23 cellular contexts compared by ENCODE assay signal in the genomic region with DNA sequence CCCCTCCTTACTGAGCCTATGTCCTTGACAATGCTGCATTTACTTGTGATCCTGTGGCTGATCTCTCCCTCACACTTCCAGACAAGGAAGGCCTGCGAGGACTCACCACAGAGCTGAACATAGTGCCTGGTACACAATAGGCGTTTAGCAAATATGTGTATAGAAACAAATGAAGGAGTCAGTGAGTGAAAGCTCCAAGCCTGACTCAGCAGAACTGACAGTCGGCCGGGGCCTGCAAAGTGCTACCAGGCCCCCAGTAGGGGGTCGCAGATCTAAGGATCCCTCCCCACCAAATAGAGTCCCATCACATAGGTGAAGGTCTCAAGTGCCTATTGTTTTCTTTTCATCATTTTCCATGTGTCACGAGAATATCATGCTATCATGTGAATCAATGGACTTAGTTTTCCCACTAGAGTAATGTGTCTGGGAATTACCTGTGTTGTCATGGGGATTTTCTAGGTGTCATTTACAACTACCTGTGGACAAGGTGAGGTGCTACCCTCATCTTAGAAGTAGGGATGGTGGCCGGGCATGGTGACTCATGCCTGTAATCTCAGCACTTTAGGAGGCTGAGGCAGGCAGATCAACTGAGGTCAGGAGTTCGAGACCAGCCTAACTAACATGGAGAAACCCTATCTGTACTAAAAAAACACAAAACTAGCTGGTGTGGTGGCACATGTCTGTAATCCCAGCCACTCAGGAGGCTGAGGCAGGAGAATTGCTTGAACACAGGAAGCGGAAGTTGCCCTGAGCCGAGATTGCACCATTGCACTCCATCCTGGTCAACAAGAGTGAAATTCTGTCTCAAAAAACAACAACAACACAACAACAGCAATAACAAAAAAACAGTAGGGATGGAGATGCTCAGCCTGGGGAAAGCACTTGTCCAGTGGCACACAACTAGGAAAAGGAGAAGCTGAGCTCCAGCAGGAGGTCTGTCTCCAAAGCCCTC. TPM values are rescaled to one million over a fixed set of nuclear protein-coding genes. Genes with fewer than 3 reads are reported as not detected.
"Had no signal": no experiment of that assay in that cellular context is flagged by ENCODE, and none has a peak within 500 bp of the region (broad histone marks: within the 10 kb centered on the region; RNA-seq: fewer than 3 reads in every experiment).

No MANE protein-coding gene starts in this region.

- H3K9me3 ChIP-seq: breast epithelium, ovary, psoas muscle, right atrium auricular region, upper lobe of right lung had no signal

- H3K27ac ChIP-seq: breast epithelium, ovary, psoas muscle, right atrium auricular region, upper lobe of right lung, VCaP had no signal

- ATAC-seq: esophagus mucosa; natural killer cell treated with Interleukin-12 subunit alpha and Interleukin-12 subunit beta and Interleukin-15 and Interleukin-18, amount 100 ng/mL, for 72 hours; psoas muscle; stimulated activated naive CD8-positive, alpha-beta T cell treated with anti-CD3 and anti-CD28 coated beads, Interleukin-15, Interleukin-2, amounts not matched to agents 100 U/mL and 50 U/mL, for 24 hours; upper lobe of right lung had no signal

- H3K36me3 ChIP-seq: breast epithelium, ovary, right atrium auricular region, upper lobe of right lung had no signal

- H3K4me3 ChIP-seq: breast epithelium, ovary, psoas muscle, right atrium auricular region, upper lobe of right lung had no signal

- H3K27me3 ChIP-seq: breast epithelium, ovary, right atrium auricular region, upper lobe of right lung had no signal

- DNase-seq: activated CD4-positive, alpha-beta T cell treated with anti-CD3 and anti-CD28 coated beads, Interleukin-2, amount 10 ng/mL, durations not matched to agents 7 days and 5 days; activated CD4-positive, CD25-positive, alpha-beta regulatory T cell treated with anti-CD3 and anti-CD28 coated beads, Interleukin-2, amount 50 U/mL, for 72 hours; activated CD8-positive, alpha-beta memory T cell treated with anti-CD3 and anti-CD28 coated beads for 24 hours; activated CD8-positive, alpha-beta memory T cell treated with anti-CD3 and anti-CD28 coated beads, Interleukin-2, amount 50 U/mL, for 4 hours; activated naive CD4-positive, alpha-beta T cell; activated naive CD8-positive, alpha-beta T cell treated with anti-CD3 and anti-CD28 coated beads for 36 hours; activated T-cell treated with anti-CD3 and anti-CD28 coated beads, Interleukin-2, amount 50 U/mL, for 24 hours; effector memory CD4-positive, alpha-beta T cell; ovary; psoas muscle; stimulated activated CD4-positive, alpha-beta T cell treated with anti-CD3 and anti-CD28 coated beads, Interleukin-4, amount 100 ng/mL, for 4 hours; stimulated activated naive CD8-positive, alpha-beta T cell treated with anti-CD3 and anti-CD28 coated beads, Interleukin-15, Interleukin-2, amounts not matched to agents 100 U/mL and 50 U/mL, for 24 hours; upper lobe of right lung had no signal

RNA-seq across cellular contexts. Expression of gene CYP2A7, which starts 50.3 kb away (rescaled TPM):
- total RNA-seq: activated CD4-positive, alpha-beta T cell treated with anti-CD3 and anti-CD28 coated beads, Interleukin-2, amount 10 ng/mL, durations not matched to agents 7 days and 5 days; activated naive CD8-positive, alpha-beta T cell treated with anti-CD3 and anti-CD28 coated beads for 36 hours; activated T-helper 2 cell treated with anti-CD3 and anti-CD28 coated beads, Interferon-gamma antibody, Interleukin-2, Interleukin-4, amounts not matched to agents 10 μg/mL and 5 μg/mL and 100 μg/mL, durations not matched to agents 14 hours and 24 hours and 36 hours; breast epithelium; dermis microvascular lymphatic vessel endothelial cell; endothelial cell of umbilical vein; esophagus mucosa; natural killer cell treated with Interleukin-12 subunit alpha and Interleukin-12 subunit beta and Interleukin-15 and Interleukin-18, amount 100 ng/mL, for 72 hours; right atrium auricular region; subcutaneous adipose tissue; T-helper 2 cell treated with Interferon-gamma antibody and Interleukin-4, amounts not matched to agents 100 ng/mL and 5 ng/mL, for 36 hours had no signal

RNA-seq across cellular contexts. Expression of gene CYP2B6, which starts 58.8 kb away (rescaled TPM):
- total RNA-seq: activated CD4-positive, alpha-beta T cell treated with anti-CD3 and anti-CD28 coated beads, Interleukin-2, amount 10 ng/mL, durations not matched to agents 7 days and 5 days; activated naive CD8-positive, alpha-beta T cell treated with anti-CD3 and anti-CD28 coated beads for 36 hours; activated T-helper 2 cell treated with anti-CD3 and anti-CD28 coated beads, Interferon-gamma antibody, Interleukin-2, Interleukin-4, amounts not matched to agents 10 μg/mL and 5 μg/mL and 100 μg/mL, durations not matched to agents 14 hours and 24 hours and 36 hours; breast epithelium; dermis microvascular lymphatic vessel endothelial cell; endothelial cell of umbilical vein; esophagus mucosa; natural killer cell treated with Interleukin-12 subunit alpha and Interleukin-12 subunit beta and Interleukin-15 and Interleukin-18, amount 100 ng/mL, for 72 hours; right atrium auricular region; subcutaneous adipose tissue; T-helper 2 cell treated with Interferon-gamma antibody and Interleukin-4, amounts not matched to agents 100 ng/mL and 5 ng/mL, for 36 hours had no signal
